Comparison of ENCODE assay signal across 8 cellular contexts in the genomic region with DNA sequence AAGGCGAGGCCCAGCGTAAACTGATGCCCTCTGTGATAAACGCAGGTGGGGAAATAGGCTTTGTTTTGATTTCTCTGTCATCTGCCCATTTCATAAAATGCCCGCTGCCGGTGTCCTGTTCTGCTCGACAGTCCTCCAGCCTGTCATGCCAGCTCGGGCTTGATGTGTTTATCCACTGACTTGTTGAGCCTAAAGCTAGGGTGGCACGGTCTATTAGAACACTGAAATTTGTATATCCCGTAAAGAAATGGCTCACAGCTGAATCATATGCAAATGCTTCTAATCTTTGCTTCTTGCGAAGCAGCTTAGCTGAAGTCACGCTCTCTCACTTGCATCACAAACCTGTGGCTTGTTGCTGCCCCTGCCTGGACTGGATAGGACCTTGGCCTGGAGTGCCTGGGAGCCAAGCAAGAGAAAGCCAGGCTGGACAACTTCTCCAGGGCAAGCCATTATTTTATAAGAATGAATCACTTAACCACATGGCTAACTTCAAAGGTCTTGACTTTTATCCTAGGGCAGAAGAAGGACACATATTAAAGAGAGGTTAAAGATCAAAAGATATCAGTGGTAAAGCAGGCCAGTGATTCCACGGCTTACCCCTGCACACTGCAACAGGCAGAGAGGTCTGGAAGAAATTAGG. TPM values are rescaled to one million over a fixed set of nuclear protein-coding genes. Genes with fewer than 3 reads are reported as not detected.
DNase-seq lines count a peak whose midpoint lies in the region; ATAC-seq lines count a peak whose summit lies in the region.

No MANE protein-coding gene starts in this region.

- H3K4me3 ChIP-seq in ACC112 (ENCODE audit: low read depth, low read length) = 0 out of 2 replicates have a peak overlapping the region, but pooled peaks have one; percentile 2

- no peaks in the 10 kb centered on the region for H3K79me2 ChIP-seq in ACC112 (ENCODE audit: control insufficient read depth, insufficient read depth, low read length, unreplicated experiment)

- H3K4me1 ChIP-seq in ACC112 (ENCODE audit: control insufficient read depth, insufficient read depth, low read length, unreplicated experiment) = peaks cover 40% of the 10 kb centered on the region

- DNase-seq in HK-2 (ENCODE audit: unreplicated experiment) = peak; percentile 52
- peak; percentile 80 for DNase-seq in left lobe of liver (ENCODE audit: low spot score)
- DNase-seq in OCI-M1 (lab: John Stamatoyannopoulos, UW) = no peak
- no peak for DNase-seq in NCI-H82 (lab: John Stamatoyannopoulos, UW)

- no peaks in the 10 kb centered on the region for H3K36me3 ChIP-seq in ACC112 (ENCODE audit: insufficient read depth, low read length)

- H3K27me3 ChIP-seq in ACC112 (ENCODE audit: insufficient read depth, low read length) = no peaks in the 10 kb centered on the region

- peak; percentile 87 for ATAC-seq in left lobe of liver
- no peak for ATAC-seq in HG03520 (IDR thresholded peaks at IDR 0.05; ENCODE audit: unreplicated experiment)
- ATAC-seq in GM18868 (IDR thresholded peaks at IDR 0.05; ENCODE audit: unreplicated experiment) = no peak

- peak overlapping the region; percentile 8 for H2AFZ ChIP-seq in ACC112 (ENCODE audit: low read length, unreplicated experiment)

- H3K27ac ChIP-seq in ACC112 (ENCODE audit: low read depth, low read length) (peak overlapping the region; percentile 94), angular gyrus (ENCODE audit: low read depth, low read length) (peak overlapping the region; percentile 83)

RNA-seq across cellular contexts. Expression of a gene that starts 33.1 kb away (rescaled TPM):
- total RNA-seq in left lobe of liver = 2.8 TPM

Comparison
In these comparisons a context has a peak if more than half of its experiments do, and no peak if none do; other contexts are left out.
1. DNase-seq: peak in HK-2 (single experiment) and left lobe of liver (single experiment); none in OCI-M1 (single experiment) and NCI-H82 (single experiment).